ENCODE assay signal across 19 cellular contexts in the genomic region with DNA sequence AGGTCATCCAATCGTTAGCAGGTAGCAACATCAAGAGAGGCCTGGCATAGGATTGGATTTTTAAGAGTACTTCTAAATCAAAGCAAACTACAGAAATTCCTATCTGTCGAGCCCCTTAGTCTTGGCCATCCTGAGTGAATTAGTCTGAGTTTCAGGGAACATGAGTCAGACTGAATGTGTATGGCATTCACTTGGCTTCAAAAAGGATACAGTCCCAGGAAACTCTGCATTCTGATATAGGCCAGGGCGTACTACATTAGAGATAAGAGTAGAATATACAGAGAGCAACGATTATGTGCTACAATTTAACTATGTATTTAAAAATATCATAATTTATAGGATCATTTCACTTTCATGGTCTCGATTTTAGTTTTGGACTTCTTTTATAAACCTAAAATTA.
"Had no signal": no experiment of that assay in that cellular context is flagged by ENCODE, and none has a peak within 500 bp of the region (broad histone marks: within the 10 kb centered on the region; RNA-seq: fewer than 3 reads in every experiment).

No MANE protein-coding gene starts in this region.

- H3K27me3 Mint-ChIP-seq: naive thymus-derived CD4-positive, alpha-beta T cell; stimulated activated naive CD8-positive, alpha-beta T cell treated with anti-CD3 and anti-CD28 coated beads, Interleukin-15, amount 100 ng/mL, for 72 hours had no signal

- H3K4me2 ChIP-seq: hepatocyte had no signal

- H3K9me3 Mint-ChIP-seq: nephron progenitor cell; stimulated activated naive CD8-positive, alpha-beta T cell treated with anti-CD3 and anti-CD28 coated beads, Interleukin-15, amount 100 ng/mL, for 72 hours had no signal

- H3K4me3 ChIP-seq: colonic mucosa, esophagus squamous epithelium, hepatocyte, ovary, right atrium auricular region, thoracic aorta, transverse colon had no signal

- H2AFZ ChIP-seq: hepatocyte had no signal

- H3K27ac Mint-ChIP-seq: naive thymus-derived CD4-positive, alpha-beta T cell; nephron progenitor cell; stimulated activated effector memory CD8-positive, alpha-beta T cell treated with anti-CD3 and anti-CD28 coated beads, Interleukin-12 subunit alpha, Interleukin-12 subunit beta, amount 100 ng/mL, for 72 hours; stimulated activated naive CD8-positive, alpha-beta T cell treated with anti-CD3 and anti-CD28 coated beads, Interleukin-15, amount 100 ng/mL, for 72 hours had no signal

- H3K27ac ChIP-seq: colonic mucosa, esophagus squamous epithelium, hepatocyte, ovary, right atrium auricular region, thoracic aorta, transverse colon had no signal

- ATAC-seq: naive thymus-derived CD4-positive, alpha-beta T cell; stimulated activated effector memory CD8-positive, alpha-beta T cell treated with anti-CD3 and anti-CD28 coated beads, Interleukin-12 subunit alpha, Interleukin-12 subunit beta, amount 100 ng/mL, for 72 hours; stimulated activated naive CD8-positive, alpha-beta T cell treated with anti-CD3 and anti-CD28 coated beads, Interleukin-15, amount 100 ng/mL, for 72 hours had no signal

- FAIRE-seq: small intestine had no signal

- H3K4me1 Mint-ChIP-seq: naive thymus-derived CD4-positive, alpha-beta T cell; stimulated activated effector memory CD8-positive, alpha-beta T cell treated with anti-CD3 and anti-CD28 coated beads, Interleukin-12 subunit alpha, Interleukin-12 subunit beta, amount 100 ng/mL, for 72 hours; stimulated activated naive CD8-positive, alpha-beta T cell treated with anti-CD3 and anti-CD28 coated beads, Interleukin-15, amount 100 ng/mL, for 72 hours had no signal

- H3K36me3 ChIP-seq: colonic mucosa, esophagus squamous epithelium, ovary, right atrium auricular region, thoracic aorta, transverse colon had no signal

- H3K4me1 ChIP-seq: colonic mucosa, esophagus squamous epithelium, right atrium auricular region, transverse colon had no signal

- H3K9me3 ChIP-seq: colonic mucosa, esophagus squamous epithelium, ovary, right atrium auricular region, thoracic aorta, transverse colon had no signal

- H3K79me2 ChIP-seq: hepatocyte had no signal

- H3K36me3 Mint-ChIP-seq: naive thymus-derived CD4-positive, alpha-beta T cell; stimulated activated effector memory CD8-positive, alpha-beta T cell treated with anti-CD3 and anti-CD28 coated beads, Interleukin-12 subunit alpha, Interleukin-12 subunit beta, amount 100 ng/mL, for 72 hours had no signal

- DNase-seq: colonic mucosa; dermis blood vessel endothelial cell; esophagus squamous epithelium; foreskin melanocyte; head of caudate nucleus; kidney glomerular epithelial cell; naive thymus-derived CD4-positive, alpha-beta T cell; nephron progenitor cell; nucleus accumbens; ovary; small intestine; stimulated activated CD4-positive, alpha-beta T cell treated with anti-CD3 and anti-CD28 coated beads, Interleukin-2, amount 100 ng/mL, for 48 hours; stimulated activated CD8-positive, alpha-beta memory T cell treated with anti-CD3 and anti-CD28 coated beads, Interleukin-4, amount 100 ng/mL, for 48 hours; stimulated activated naive CD8-positive, alpha-beta T cell treated with anti-CD3 and anti-CD28 coated beads, Interleukin-15, amount 100 ng/mL, for 72 hours; transverse colon had no signal

- H3K27me3 ChIP-seq: colonic mucosa, esophagus squamous epithelium, hepatocyte, ovary, right atrium auricular region, transverse colon had no signal

- H3K4me3 Mint-ChIP-seq: naive thymus-derived CD4-positive, alpha-beta T cell; nephron progenitor cell; stimulated activated effector memory CD8-positive, alpha-beta T cell treated with anti-CD3 and anti-CD28 coated beads, Interleukin-12 subunit alpha, Interleukin-12 subunit beta, amount 100 ng/mL, for 72 hours; stimulated activated naive CD8-positive, alpha-beta T cell treated with anti-CD3 and anti-CD28 coated beads, Interleukin-15, amount 100 ng/mL, for 72 hours had no signal
